18 cellular contexts compared by ENCODE assay signal in the genomic region with DNA sequence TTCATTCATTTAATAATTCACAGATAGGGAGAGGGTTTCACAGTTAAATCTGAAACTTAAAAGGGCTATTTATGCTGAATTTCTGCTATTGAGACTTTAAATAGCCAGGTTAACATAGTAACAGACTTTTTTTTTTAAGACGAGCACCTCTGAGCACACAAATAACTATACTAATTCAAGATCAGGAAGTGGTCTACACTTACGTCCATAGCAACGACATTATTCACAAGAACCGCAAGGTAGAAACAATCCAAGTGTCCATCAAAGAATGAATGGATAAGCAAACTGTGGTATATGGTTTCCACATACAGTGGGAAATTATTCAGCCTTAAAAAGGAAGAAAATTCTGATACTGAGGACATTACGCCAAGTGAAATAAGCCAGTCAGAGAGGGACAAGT.
DNase-seq lines count a peak whose midpoint lies in the region; ATAC-seq, FAIRE-seq and TF ChIP-seq lines count a peak whose summit lies in the region.
"Had no signal": no experiment of that assay in that cellular context is flagged by ENCODE, and none has a peak within 500 bp of the region (broad histone marks: within the 10 kb centered on the region; RNA-seq: fewer than 3 reads in every experiment).

No MANE protein-coding gene starts in this region.

- 0 out of 2 replicates have a peak, but pooled peaks cover 8% of the 10 kb centered on the region for H3K9me3 ChIP-seq in BLaER1
- H3K9me3 ChIP-seq: vagina had no signal

- peaks cover 25% of the 10 kb centered on the region for H3K4me1 ChIP-seq in BLaER1
- H3K4me1 ChIP-seq: vagina had no signal

- DNase-seq in NAMALWA (ENCODE audit: low spot score) (peak; percentile 38), Kasumi-1 (lab: John Stamatoyannopoulos, UW) (no peak), D721Med (ENCODE audit: insufficient read length, low spot score) (no peak)
- no peak for DNase-seq in stimulated activated CD4-positive, alpha-beta T cell treated with anti-CD3 and anti-CD28 coated beads, Interleukin-12 subunit alpha, Interleukin-12 subunit beta, amount 100 ng/mL, for 4 hours
- DNase-seq: activated CD4-positive, alpha-beta memory T cell treated with anti-CD3 and anti-CD28 coated beads, Interleukin-2, amount 10 ng/mL, durations not matched to agents 7 days and 5 days; activated naive CD4-positive, alpha-beta T cell; caudate nucleus; mesenchymal stem cell; NCI-H1092 treated with DMSO at 0.1 percent for 48 hours; RPMI8226 had no signal

- no peak overlapping the region for H3K9ac ChIP-seq in BLaER1

- H3K4me2 ChIP-seq in BLaER1: peak overlapping the region; percentile 47

- no peak overlapping the region for H3K27ac ChIP-seq in BLaER1
- H3K27ac ChIP-seq: vagina had no signal

- no peak for TF ChIP-seq CTCF in D721Med (IDR thresholded peaks at IDR 0.05; ENCODE audit: insufficient read depth, missing control alignments)

- ATAC-seq in GM19043 (IDR thresholded peaks at IDR 0.05; ENCODE audit: low read depth, unreplicated experiment) (peak; percentile 82), HG02885 (IDR thresholded peaks at IDR 0.05; ENCODE audit: poor library complexity, unreplicated experiment) (peak; percentile 86), HG03045 (IDR thresholded peaks at IDR 0.05; ENCODE audit: unreplicated experiment) (no peak)
- ATAC-seq: HCT116 had no signal

- no peak for FAIRE-seq in D721Med (lab: Jason Lieb, UNC)
- FAIRE-seq: GM18507, HTR-8/SVneo had no signal

- H4K20me1 ChIP-seq in BLaER1: no peaks in the 10 kb centered on the region

- no peaks in the 10 kb centered on the region for H3K36me3 ChIP-seq in BLaER1
- H3K36me3 ChIP-seq: vagina had no signal

- no peak overlapping the region for H3K4me3 ChIP-seq in BLaER1
- H3K4me3 ChIP-seq: vagina had no signal

- H3K27me3 ChIP-seq in BLaER1: no peaks in the 10 kb centered on the region
- H3K27me3 ChIP-seq: vagina had no signal
